ENCODE assay signal across 1 cellular context in the genomic region with DNA sequence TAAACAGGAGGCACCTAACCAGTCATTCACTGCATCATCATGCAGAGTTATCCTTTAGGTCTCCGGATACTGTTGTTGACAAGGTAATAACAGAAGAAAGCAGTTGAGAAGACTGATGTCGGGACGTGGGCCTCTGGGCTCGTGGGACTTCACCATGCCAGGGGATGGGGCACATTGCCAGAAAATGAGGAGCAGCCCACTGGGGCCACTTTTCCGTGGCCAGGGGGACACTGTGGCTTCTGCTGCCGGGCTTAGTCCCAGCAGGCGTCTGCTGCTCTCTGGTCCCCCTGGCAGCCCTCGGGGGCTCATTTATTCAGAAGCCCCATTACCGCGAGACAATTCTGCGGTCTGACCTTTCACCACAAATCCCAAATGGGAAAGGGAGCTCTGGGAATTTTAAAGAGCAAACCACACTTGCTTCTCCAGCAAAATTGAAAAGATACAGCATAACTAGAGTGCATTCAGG.
TF ChIP-seq lines count a peak whose summit lies in the region.

No MANE protein-coding gene starts in this region.

TF ChIP-seq in SK-N-SH treated with all-trans-retinoic acid at 6 μM for 48 hours, 23 proteins besides CTCF, POLR2A, EP300 and RAD21 (continued from another document):
- TF ChIP-seq, protein P1, sequence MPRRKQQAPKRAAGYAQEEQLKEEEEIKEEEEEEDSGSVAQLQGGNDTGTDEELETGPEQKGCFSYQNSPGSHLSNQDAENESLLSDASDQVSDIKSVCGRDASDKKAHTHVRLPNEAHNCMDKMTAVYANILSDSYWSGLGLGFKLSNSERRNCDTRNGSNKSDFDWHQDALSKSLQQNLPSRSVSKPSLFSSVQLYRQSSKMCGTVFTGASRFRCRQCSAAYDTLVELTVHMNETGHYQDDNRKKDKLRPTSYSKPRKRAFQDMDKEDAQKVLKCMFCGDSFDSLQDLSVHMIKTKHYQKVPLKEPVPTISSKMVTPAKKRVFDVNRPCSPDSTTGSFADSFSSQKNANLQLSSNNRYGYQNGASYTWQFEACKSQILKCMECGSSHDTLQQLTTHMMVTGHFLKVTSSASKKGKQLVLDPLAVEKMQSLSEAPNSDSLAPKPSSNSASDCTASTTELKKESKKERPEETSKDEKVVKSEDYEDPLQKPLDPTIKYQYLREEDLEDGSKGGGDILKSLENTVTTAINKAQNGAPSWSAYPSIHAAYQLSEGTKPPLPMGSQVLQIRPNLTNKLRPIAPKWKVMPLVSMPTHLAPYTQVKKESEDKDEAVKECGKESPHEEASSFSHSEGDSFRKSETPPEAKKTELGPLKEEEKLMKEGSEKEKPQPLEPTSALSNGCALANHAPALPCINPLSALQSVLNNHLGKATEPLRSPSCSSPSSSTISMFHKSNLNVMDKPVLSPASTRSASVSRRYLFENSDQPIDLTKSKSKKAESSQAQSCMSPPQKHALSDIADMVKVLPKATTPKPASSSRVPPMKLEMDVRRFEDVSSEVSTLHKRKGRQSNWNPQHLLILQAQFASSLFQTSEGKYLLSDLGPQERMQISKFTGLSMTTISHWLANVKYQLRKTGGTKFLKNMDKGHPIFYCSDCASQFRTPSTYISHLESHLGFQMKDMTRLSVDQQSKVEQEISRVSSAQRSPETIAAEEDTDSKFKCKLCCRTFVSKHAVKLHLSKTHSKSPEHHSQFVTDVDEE (CRISPR knock-in tag; IDR thresholded peaks at IDR 0.05): no peak
TF ChIP-seq in SK-N-SH treated with all-trans-retinoic acid at 6 μM for 48 hours: peak in this region for 0.
